2 cellular contexts compared by ENCODE assay signal in the genomic region with DNA sequence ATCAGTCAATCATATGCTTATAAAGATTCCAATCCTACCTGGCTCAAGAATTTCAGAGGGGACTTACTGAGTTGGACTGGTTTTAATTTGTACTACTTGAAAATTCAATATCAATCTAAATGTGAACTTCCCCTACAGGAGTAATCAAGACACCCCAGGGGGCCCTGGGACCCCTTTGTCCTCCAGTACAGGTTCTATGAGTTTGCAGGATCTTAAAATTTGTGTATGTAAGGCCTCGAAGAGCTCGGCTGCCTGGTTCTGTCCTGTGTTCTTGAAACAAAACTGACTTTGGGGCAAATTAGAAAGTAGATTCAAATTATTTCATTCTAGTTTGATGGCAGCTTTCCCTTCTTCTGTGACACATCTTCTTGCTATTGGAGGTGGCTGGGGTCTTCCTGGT.
TF ChIP-seq lines count a peak whose summit lies in the region.

No MANE protein-coding gene starts in this region.

TF ChIP-seq in GM23338, 12 proteins besides CTCF, POLR2A, EP300 and RAD21 (continued from another document):
- no peak for TF ChIP-seq CREB1 (CRISPR knock-in tag; IDR thresholded peaks at IDR 0.05; ENCODE audit: low read depth)
- TF ChIP-seq, protein P1, sequence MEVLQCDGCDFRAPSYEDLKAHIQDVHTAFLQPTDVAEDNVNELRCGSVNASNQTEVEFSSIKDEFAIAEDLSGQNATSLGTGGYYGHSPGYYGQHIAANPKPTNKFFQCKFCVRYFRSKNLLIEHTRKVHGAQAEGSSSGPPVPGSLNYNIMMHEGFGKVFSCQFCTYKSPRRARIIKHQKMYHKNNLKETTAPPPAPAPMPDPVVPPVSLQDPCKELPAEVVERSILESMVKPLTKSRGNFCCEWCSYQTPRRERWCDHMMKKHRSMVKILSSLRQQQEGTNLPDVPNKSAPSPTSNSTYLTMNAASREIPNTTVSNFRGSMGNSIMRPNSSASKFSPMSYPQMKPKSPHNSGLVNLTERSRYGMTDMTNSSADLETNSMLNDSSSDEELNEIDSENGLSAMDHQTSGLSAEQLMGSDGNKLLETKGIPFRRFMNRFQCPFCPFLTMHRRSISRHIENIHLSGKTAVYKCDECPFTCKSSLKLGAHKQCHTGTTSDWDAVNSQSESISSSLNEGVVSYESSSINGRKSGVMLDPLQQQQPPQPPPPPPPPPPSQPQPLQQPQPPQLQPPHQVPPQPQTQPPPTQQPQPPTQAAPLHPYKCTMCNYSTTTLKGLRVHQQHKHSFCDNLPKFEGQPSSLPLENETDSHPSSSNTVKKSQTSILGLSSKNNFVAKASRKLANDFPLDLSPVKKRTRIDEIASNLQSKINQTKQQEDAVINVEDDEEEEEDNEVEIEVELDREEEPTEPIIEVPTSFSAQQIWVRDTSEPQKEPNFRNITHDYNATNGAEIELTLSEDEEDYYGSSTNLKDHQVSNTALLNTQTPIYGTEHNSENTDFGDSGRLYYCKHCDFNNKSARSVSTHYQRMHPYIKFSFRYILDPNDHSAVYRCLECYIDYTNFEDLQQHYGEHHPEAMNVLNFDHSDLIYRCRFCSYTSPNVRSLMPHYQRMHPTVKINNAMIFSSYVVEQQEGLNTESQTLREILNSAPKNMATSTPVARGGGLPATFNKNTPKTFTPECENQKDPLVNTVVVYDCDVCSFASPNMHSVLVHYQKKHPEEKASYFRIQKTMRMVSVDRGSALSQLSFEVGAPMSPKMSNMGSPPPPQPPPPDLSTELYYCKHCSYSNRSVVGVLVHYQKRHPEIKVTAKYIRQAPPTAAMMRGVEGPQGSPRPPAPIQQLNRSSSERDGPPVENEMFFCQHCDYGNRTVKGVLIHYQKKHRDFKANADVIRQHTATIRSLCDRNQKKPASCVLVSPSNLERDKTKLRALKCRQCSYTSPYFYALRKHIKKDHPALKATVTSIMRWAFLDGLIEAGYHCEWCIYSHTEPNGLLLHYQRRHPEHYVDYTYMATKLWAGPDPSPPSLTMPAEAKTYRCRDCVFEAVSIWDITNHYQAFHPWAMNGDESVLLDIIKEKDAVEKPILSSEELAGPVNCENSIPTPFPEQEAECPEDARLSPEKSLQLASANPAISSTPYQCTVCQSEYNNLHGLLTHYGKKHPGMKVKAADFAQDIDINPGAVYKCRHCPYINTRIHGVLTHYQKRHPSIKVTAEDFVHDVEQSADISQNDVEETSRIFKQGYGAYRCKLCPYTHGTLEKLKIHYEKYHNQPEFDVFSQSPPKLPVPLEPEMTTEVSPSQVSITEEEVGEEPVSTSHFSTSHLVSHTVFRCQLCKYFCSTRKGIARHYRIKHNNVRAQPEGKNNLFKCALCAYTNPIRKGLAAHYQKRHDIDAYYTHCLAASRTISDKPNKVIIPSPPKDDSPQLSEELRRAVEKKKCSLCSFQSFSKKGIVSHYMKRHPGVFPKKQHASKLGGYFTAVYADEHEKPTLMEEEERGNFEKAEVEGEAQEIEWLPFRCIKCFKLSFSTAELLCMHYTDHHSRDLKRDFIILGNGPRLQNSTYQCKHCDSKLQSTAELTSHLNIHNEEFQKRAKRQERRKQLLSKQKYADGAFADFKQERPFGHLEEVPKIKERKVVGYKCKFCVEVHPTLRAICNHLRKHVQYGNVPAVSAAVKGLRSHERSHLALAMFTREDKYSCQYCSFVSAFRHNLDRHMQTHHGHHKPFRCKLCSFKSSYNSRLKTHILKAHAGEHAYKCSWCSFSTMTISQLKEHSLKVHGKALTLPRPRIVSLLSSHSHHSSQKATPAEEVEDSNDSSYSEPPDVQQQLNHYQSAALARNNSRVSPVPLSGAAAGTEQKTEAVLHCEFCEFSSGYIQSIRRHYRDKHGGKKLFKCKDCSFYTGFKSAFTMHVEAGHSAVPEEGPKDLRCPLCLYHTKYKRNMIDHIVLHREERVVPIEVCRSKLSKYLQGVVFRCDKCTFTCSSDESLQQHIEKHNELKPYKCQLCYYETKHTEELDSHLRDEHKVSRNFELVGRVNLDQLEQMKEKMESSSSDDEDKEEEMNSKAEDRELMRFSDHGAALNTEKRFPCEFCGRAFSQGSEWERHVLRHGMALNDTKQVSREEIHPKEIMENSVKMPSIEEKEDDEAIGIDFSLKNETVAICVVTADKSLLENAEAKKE (CRISPR knock-in tag; IDR thresholded peaks at IDR 0.05), result no peak
- TF ChIP-seq ZNF114 (CRISPR knock-in tag; IDR thresholded peaks at IDR 0.05), result no peak
- TF ChIP-seq JUNB (IDR thresholded peaks at IDR 0.05; ENCODE audit: unreplicated experiment), result no peak
- no peak for TF ChIP-seq EZH2phosphoT487 (IDR thresholded peaks at IDR 0.05; ENCODE audit: unreplicated experiment)
- TF ChIP-seq ZNF331 (CRISPR knock-in tag; IDR thresholded peaks at IDR 0.05; ENCODE audit: low read depth), result no peak
- TF ChIP-seq NANOG (IDR thresholded peaks at IDR 0.05; ENCODE audit: borderline replicate concordance), result no peak
- TF ChIP-seq STAT1 (IDR thresholded peaks at IDR 0.05; ENCODE audit: unreplicated experiment), result no peak
- no peak for TF ChIP-seq POLR2AphosphoS5 (IDR thresholded peaks at IDR 0.05; ENCODE audit: low read depth)
- TF ChIP-seq, protein P2, sequence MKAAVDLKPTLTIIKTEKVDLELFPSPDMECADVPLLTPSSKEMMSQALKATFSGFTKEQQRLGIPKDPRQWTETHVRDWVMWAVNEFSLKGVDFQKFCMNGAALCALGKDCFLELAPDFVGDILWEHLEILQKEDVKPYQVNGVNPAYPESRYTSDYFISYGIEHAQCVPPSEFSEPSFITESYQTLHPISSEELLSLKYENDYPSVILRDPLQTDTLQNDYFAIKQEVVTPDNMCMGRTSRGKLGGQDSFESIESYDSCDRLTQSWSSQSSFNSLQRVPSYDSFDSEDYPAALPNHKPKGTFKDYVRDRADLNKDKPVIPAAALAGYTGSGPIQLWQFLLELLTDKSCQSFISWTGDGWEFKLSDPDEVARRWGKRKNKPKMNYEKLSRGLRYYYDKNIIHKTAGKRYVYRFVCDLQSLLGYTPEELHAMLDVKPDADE (IDR thresholded peaks at IDR 0.05), result no peak

TF ChIP-seq in WTC11, 78 proteins besides CTCF, POLR2A, EP300 and RAD21 (continued from another document):
- TF ChIP-seq, protein P3, sequence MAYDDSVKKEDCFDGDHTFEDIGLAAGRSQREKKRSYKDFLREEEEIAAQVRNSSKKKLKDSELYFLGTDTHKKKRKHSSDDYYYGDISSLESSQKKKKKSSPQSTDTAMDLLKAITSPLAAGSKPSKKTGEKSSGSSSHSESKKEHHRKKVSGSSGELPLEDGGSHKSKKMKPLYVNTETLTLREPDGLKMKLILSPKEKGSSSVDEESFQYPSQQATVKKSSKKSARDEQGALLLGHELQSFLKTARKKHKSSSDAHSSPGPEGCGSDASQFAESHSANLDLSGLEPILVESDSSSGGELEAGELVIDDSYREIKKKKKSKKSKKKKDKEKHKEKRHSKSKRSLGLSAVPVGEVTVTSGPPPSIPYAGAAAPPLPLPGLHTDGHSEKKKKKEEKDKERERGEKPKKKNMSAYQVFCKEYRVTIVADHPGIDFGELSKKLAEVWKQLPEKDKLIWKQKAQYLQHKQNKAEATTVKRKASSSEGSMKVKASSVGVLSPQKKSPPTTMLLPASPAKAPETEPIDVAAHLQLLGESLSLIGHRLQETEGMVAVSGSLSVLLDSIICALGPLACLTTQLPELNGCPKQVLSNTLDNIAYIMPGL (CRISPR knock-in tag; IDR thresholded peaks at IDR 0.05), result no peak
- TF ChIP-seq ZNF671 (CRISPR knock-in tag; IDR thresholded peaks at IDR 0.05) (no peak), NR3C1 (CRISPR knock-in tag; conservative IDR thresholded peaks at IDR 0.05; ENCODE audit: low read depth) (no peak), TP53 (CRISPR knock-in tag; IDR thresholded peaks at IDR 0.05) (no peak), NFE2L1 (CRISPR knock-in tag; IDR thresholded peaks at IDR 0.05) (no peak), CREB1 (CRISPR knock-in tag; IDR thresholded peaks at IDR 0.05) (no peak), HMGA2 (CRISPR knock-in tag; IDR thresholded peaks at IDR 0.05) (no peak), TCF7 (CRISPR knock-in tag; IDR thresholded peaks at IDR 0.05; ENCODE audit: low read depth) (no peak)
- TF ChIP-seq, protein P4, sequence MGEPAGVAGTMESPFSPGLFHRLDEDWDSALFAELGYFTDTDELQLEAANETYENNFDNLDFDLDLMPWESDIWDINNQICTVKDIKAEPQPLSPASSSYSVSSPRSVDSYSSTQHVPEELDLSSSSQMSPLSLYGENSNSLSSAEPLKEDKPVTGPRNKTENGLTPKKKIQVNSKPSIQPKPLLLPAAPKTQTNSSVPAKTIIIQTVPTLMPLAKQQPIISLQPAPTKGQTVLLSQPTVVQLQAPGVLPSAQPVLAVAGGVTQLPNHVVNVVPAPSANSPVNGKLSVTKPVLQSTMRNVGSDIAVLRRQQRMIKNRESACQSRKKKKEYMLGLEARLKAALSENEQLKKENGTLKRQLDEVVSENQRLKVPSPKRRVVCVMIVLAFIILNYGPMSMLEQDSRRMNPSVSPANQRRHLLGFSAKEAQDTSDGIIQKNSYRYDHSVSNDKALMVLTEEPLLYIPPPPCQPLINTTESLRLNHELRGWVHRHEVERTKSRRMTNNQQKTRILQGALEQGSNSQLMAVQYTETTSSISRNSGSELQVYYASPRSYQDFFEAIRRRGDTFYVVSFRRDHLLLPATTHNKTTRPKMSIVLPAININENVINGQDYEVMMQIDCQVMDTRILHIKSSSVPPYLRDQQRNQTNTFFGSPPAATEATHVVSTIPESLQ (CRISPR knock-in tag; IDR thresholded peaks at IDR 0.05), result no peak
- TF ChIP-seq, protein P5, sequence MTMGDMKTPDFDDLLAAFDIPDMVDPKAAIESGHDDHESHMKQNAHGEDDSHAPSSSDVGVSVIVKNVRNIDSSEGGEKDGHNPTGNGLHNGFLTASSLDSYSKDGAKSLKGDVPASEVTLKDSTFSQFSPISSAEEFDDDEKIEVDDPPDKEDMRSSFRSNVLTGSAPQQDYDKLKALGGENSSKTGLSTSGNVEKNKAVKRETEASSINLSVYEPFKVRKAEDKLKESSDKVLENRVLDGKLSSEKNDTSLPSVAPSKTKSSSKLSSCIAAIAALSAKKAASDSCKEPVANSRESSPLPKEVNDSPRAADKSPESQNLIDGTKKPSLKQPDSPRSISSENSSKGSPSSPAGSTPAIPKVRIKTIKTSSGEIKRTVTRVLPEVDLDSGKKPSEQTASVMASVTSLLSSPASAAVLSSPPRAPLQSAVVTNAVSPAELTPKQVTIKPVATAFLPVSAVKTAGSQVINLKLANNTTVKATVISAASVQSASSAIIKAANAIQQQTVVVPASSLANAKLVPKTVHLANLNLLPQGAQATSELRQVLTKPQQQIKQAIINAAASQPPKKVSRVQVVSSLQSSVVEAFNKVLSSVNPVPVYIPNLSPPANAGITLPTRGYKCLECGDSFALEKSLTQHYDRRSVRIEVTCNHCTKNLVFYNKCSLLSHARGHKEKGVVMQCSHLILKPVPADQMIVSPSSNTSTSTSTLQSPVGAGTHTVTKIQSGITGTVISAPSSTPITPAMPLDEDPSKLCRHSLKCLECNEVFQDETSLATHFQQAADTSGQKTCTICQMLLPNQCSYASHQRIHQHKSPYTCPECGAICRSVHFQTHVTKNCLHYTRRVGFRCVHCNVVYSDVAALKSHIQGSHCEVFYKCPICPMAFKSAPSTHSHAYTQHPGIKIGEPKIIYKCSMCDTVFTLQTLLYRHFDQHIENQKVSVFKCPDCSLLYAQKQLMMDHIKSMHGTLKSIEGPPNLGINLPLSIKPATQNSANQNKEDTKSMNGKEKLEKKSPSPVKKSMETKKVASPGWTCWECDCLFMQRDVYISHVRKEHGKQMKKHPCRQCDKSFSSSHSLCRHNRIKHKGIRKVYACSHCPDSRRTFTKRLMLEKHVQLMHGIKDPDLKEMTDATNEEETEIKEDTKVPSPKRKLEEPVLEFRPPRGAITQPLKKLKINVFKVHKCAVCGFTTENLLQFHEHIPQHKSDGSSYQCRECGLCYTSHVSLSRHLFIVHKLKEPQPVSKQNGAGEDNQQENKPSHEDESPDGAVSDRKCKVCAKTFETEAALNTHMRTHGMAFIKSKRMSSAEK (CRISPR knock-in tag; IDR thresholded peaks at IDR 0.05; ENCODE audit: borderline replicate concordance), result no peak
- TF ChIP-seq, protein P6, sequence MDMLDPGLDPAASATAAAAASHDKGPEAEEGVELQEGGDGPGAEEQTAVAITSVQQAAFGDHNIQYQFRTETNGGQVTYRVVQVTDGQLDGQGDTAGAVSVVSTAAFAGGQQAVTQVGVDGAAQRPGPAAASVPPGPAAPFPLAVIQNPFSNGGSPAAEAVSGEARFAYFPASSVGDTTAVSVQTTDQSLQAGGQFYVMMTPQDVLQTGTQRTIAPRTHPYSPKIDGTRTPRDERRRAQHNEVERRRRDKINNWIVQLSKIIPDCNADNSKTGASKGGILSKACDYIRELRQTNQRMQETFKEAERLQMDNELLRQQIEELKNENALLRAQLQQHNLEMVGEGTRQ (CRISPR knock-in tag; IDR thresholded peaks at IDR 0.05), result no peak
- TF ChIP-seq, protein P7, sequence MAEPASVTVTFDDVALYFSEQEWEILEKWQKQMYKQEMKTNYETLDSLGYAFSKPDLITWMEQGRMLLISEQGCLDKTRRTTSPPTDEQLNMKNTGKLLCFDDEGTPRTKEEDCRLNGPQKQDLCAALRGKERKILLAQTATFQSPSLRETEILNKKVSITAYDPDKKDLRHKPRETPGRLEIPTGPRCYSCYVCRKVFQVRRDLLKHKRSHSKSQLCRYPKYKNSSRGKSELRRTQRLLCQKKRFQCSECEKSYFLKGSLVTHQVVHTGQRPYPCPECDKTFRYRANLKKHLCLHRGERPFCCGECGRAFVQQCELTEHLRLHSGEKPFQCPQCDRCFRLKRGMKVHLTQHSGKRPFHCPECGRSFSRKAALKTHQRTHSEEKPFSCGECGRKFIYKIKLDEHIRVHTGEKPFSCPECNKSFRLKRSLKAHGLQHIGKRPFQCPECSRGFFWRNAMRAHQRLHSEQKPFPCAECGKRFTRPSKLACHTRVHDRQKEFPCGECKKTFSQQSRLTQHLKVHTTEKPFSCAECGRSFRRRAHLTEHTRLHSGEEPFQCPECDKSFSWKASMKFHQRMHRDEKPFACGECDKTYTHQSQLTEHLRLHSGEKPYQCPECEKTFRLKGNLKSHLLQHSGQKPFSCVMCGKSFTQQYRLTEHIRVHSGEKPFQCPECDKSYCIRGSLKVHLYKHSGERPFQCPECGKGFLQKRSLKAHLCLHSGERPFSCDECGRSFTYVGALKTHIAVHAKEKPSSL (CRISPR knock-in tag; conservative IDR thresholded peaks at IDR 0.05), result no peak
- TF ChIP-seq, protein P8, sequence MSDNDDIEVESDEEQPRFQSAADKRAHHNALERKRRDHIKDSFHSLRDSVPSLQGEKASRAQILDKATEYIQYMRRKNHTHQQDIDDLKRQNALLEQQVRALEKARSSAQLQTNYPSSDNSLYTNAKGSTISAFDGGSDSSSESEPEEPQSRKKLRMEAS (CRISPR knock-in tag; IDR thresholded peaks at IDR 0.05), result no peak
